7 cellular contexts compared by ENCODE assay signal in genomic region chr15:79121571-79121970, GRCh38.
"Had no signal": no experiment of that assay in that cellular context is flagged by ENCODE, and none has a peak within 500 bp of the region (broad histone marks: within the 10 kb centered on the region; RNA-seq: fewer than 3 reads in every experiment).

No MANE protein-coding gene starts in this region.

- DNase-seq: H9, HCEC 1CT, IMR-90 had no signal

- H3K27ac Mint-ChIP-seq: GM23338, H9 had no signal

- FAIRE-seq: H1, H54, HTR-8/SVneo had no signal

- H3K9me3 Mint-ChIP-seq: GM23338, H9 had no signal

- H3K4me3 Mint-ChIP-seq: GM23338, H9 had no signal

- ATAC-seq: GM23338 had no signal

- H3K4me3 ChIP-seq: GM23338 had no signal

- H3K4me1 Mint-ChIP-seq: GM23338, H9 had no signal
